ENCODE assay signal across 9 cellular contexts in the genomic region with DNA sequence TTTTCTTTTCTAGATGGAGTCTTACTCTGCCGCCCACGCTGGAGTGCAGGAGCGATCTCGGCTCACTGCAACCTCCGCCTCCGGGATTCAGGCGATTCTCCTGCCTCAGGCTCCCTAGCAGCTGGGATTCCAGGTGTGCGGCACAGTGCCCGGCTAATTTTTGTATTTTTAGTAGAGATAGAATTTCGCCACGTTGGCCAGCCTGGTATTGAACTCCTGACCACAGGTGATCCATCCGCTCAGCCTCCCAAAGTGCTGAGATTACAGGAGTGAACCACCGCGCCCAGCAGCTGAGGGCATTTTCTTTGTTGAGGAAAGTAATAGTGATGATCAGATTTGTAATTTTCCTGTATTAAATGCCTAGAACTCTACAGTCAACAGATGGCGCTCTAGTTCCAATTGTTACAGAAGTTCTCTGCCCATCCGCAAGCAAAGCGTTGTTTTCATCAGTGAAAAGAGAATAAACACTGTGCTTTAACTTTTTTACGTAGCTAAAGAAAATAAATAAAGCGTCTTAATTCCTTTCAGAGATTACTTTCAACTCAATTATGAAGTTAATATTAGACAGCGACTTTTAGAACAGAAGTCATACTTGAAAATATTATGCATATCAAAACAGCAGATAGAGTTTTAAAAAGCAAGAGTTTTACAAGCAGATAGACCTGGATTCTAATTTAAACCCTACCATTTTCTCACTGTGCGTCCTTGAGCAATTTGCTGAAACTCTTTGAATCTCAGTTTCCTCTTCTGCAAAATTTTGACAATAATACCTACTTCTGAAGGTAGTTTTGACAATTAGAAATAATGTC.
A peak's percentile ranks its signal among the peaks of the same experiment; 100 is the strongest.
DNase-seq lines count a peak whose midpoint lies in the region; ATAC-seq and TF ChIP-seq lines count a peak whose summit lies in the region.
"Had no signal": no experiment of that assay in that cellular context is flagged by ENCODE, and none has a peak within 500 bp of the region (broad histone marks: within the 10 kb centered on the region; RNA-seq: fewer than 3 reads in every experiment).

No MANE protein-coding gene starts in this region.

- peaks cover 2% of the 10 kb centered on the region for H3K4me1 ChIP-seq in stomach smooth muscle (ENCODE audit: control insufficient read depth, insufficient read depth, low read length)

- no peaks in the 10 kb centered on the region for H3K9me3 ChIP-seq in stomach smooth muscle (ENCODE audit: control insufficient read depth in 2 of 2, low read length in 2 of 2)

- H3K36me3 ChIP-seq in stomach smooth muscle (ENCODE audit: control insufficient read depth in 2 of 2, insufficient read depth in 2 of 2, low read length in 2 of 2): no peaks in the 10 kb centered on the region

- TF ChIP-seq CTCF in NB4 (IDR thresholded peaks at IDR 0.05; ENCODE audit: low read depth, low read length): peak; percentile 76
- peak; percentile 78 for TF ChIP-seq CTCF in choroid plexus epithelial cell (conservative IDR thresholded peaks at IDR 0.05; ENCODE audit: low read depth, low read length)

- H3K27ac ChIP-seq in stomach smooth muscle (ENCODE audit: low read length): no peak overlapping the region

- peak overlapping the region in 1 of 2 donors; percentile 24 for H3K9ac ChIP-seq in stomach smooth muscle (ENCODE audit: low read length in 2 of 2)

- no peak for TF ChIP-seq POLR2A in NB4 (IDR thresholded peaks at IDR 0.05; ENCODE audit: extremely low read depth, insufficient read length)

- no peaks in the 10 kb centered on the region for H3K27me3 ChIP-seq in stomach smooth muscle (ENCODE audit: control insufficient read depth in 1 of 2, insufficient read depth in 2 of 2, low read length in 2 of 2)

- peak; percentile 3 for DNase-seq in DMS 273 treated with DMSO at 0.1 percent for 48 hours (lab: John Stamatoyannopoulos, UW)
- peak; percentile 79 for DNase-seq in NB4 (ENCODE audit: low read depth)
- DNase-seq in SIG-M5 (lab: John Stamatoyannopoulos, UW): peak; percentile 31
- peak; percentile 85 for DNase-seq in choroid plexus epithelial cell (ENCODE audit: low read depth)
- DNase-seq in left kidney (ENCODE audit: low read depth, low spot score): peak; percentile 89
- no peak for DNase-seq in epidermal melanocyte (ENCODE audit: insufficient read length, low spot score)
- DNase-seq: activated T-cell treated with anti-CD3 and anti-CD28 coated beads, Interleukin-2, amount 50 U/mL, for 4 hours had no signal

- peak; percentile 42 for ATAC-seq in GM21381 (IDR thresholded peaks at IDR 0.05; ENCODE audit: unreplicated experiment)

- H3K4me3 ChIP-seq in NB4 (ENCODE audit: low read depth, low read length): no peak overlapping the region
- peak overlapping the region; percentile 50 for H3K4me3 ChIP-seq in choroid plexus epithelial cell (ENCODE audit: low read depth, low read length)
- H3K4me3 ChIP-seq in stomach smooth muscle (ENCODE audit: low read length in 2 of 2): peak overlapping the region; percentile 24 to 42
